Comparison of ENCODE assay signal across 29 cellular contexts in genomic region chr2:129585760-129586159, GRCh38.
"Had no signal": no experiment of that assay in that cellular context is flagged by ENCODE, and none has a peak within 500 bp of the region (broad histone marks: within the 10 kb centered on the region; RNA-seq: fewer than 3 reads in every experiment).

No MANE protein-coding gene starts in this region.

- H3K27me3 Mint-ChIP-seq: T-helper 17 cell had no signal

- H3K9ac ChIP-seq: SK-N-SH had no signal

- H3K4me3 ChIP-seq: breast epithelium, colonic mucosa, SJCRH30 had no signal

- H3K27me3 ChIP-seq: colonic mucosa, SJCRH30 had no signal

- DNase-seq: activated CD4-positive, alpha-beta T cell treated with anti-CD3 and anti-CD28 coated beads for 4 hours; activated CD8-positive, alpha-beta memory T cell treated with anti-CD3 and anti-CD28 coated beads, Interleukin-2, amount 50 U/mL, for 48 hours; activated CD8-positive, alpha-beta T cell treated with anti-CD3 and anti-CD28 coated beads, Interleukin-2, amount 10 ng/mL, durations not matched to agents 7 days and 5 days; activated naive CD4-positive, alpha-beta T cell; activated T-cell treated with anti-CD3 and anti-CD28 coated beads, Interleukin-2, amount 50 U/mL, for 1 hour; aorta; caudate nucleus; colonic mucosa; KG1; NCI-H1092; NCI-H1417 treated with DMSO at 0.1 percent for 48 hours; NCI-H1694; NCI-H2029; NCI-H2107; NCI-H2171 treated with DMSO at 0.1 percent for 48 hours; NCI-H226; NCI-H526; NCI-H774; NK-92 treated with Interleukin-12 subunit alpha and Interleukin-12 subunit beta, amount 100 ng/mL, for 24 hours; Right ventricle myocardium superior; SJCRH30; SK-N-SH; T-helper 17 cell; T-helper 9 cell had no signal

- H3K36me3 Mint-ChIP-seq: activated naive CD4-positive, alpha-beta T cell treated with anti-CD3 and anti-CD28 coated beads, Interleukin-2, amount 50 U/mL, for 24 hours had no signal

- H3K4me1 Mint-ChIP-seq: activated naive CD4-positive, alpha-beta T cell treated with anti-CD3 and anti-CD28 coated beads, Interleukin-2, amount 50 U/mL, for 24 hours; T-helper 17 cell had no signal

- H3K4me1 ChIP-seq: breast epithelium, colonic mucosa, SJCRH30 had no signal

- H3K27ac Mint-ChIP-seq: activated CD8-positive, alpha-beta T cell treated with anti-CD3 and anti-CD28 coated beads, Interleukin-2, amount 10 ng/mL, durations not matched to agents 7 days and 5 days; activated naive CD4-positive, alpha-beta T cell treated with anti-CD3 and anti-CD28 coated beads, Interleukin-2, amount 50 U/mL, for 24 hours; T-helper 17 cell had no signal

- ATAC-seq: activated CD4-positive, CD25-positive, alpha-beta regulatory T cell treated with anti-CD3 and anti-CD28 coated beads, Interleukin-2, amount 50 U/mL, for 24 hours; activated CD8-positive, alpha-beta T cell treated with anti-CD3 and anti-CD28 coated beads, Interleukin-2, amount 10 ng/mL, durations not matched to agents 7 days and 5 days; Panc1; T-helper 17 cell had no signal

- H3K27ac ChIP-seq: breast epithelium, colonic mucosa, RWPE1, SJCRH30 had no signal

- H3K9me3 ChIP-seq: colonic mucosa, SJCRH30 had no signal

- H3K4me2 ChIP-seq: SK-N-SH had no signal

- H3K36me3 ChIP-seq: breast epithelium, colonic mucosa, SJCRH30 had no signal

- H3K4me3 Mint-ChIP-seq: activated CD8-positive, alpha-beta T cell treated with anti-CD3 and anti-CD28 coated beads, Interleukin-2, amount 10 ng/mL, durations not matched to agents 7 days and 5 days; activated naive CD4-positive, alpha-beta T cell treated with anti-CD3 and anti-CD28 coated beads, Interleukin-2, amount 50 U/mL, for 24 hours; T-helper 17 cell had no signal
